In the genomic region with DNA sequence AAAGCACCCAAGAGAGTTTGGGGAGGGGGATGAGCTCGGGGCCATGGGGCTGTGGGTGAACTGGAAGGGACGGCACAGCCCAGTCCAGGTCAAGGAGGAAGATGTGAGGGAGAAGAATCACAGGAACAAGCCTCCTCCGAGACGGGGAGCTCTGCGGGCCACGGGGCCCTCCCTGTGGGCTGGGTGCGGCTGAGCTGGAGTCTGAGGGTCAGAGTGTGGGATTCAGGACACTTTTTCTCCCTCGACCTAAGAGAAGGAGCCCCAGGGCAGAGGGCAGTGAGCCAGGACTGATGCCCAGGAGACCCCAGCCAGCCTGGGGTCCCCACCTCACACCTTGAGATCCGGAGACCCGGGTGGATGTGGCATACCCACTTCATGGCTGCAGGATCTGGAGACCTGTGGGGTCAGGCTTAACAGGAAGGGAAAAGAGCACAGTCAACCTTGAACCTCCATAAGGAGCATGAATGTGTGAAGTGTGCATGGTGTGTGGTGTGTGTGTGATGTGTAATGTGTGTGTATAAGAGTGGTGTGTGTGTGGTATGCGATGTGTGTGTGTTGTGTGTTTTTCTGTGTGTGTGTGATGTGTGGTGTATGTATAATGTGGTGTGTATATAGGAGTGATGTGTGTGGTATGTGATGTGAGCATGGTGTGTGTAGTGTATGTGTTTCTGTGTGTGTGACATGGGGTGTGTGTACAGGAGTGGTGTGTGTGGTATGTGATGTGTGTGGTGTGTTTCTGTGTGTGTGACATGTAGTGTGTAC, we compare ENCODE assay signal across 29 cellular contexts.
DNase-seq lines count a peak whose midpoint lies in the region; ATAC-seq and TF ChIP-seq lines count a peak whose summit lies in the region.
"Had no signal": no experiment of that assay in that cellular context is flagged by ENCODE, and none has a peak within 500 bp of the region (broad histone marks: within the 10 kb centered on the region; RNA-seq: fewer than 3 reads in every experiment).

No MANE protein-coding gene starts in this region.

- H3K27ac ChIP-seq in coronary artery, result no peak overlapping the region
- H3K27ac ChIP-seq: ascending aorta, epithelial cell of prostate, neutrophil, SJSA1, tibial artery, WERI-Rb-1 had no signal

- H3K9me3 Mint-ChIP-seq in natural killer cell treated with Interleukin-12 subunit alpha and Interleukin-12 subunit beta and Interleukin-15 and Interleukin-18, amount 100 ng/mL, for 72 hours, result no peaks in the 10 kb centered on the region
- H3K9me3 Mint-ChIP-seq: central memory CD8-positive, alpha-beta T cell; immature natural killer cell; T-helper 1 cell treated with Interleukin-12 subunit alpha and Interleukin-12 subunit beta and Interleukin-4 antibody, amounts not matched to agents 30 μg/mL and 1 μg/mL, for 36 hours had no signal

- peak; percentile 32 for DNase-seq in activated CD8-positive, alpha-beta memory T cell treated with anti-CD3 and anti-CD28 coated beads, Interleukin-2, amount 50 U/mL, for 48 hours
- no peak for DNase-seq in activated CD8-positive, alpha-beta memory T cell treated with anti-CD3 and anti-CD28 coated beads, Interleukin-2, amount 50 U/mL, for 4 hours
- DNase-seq in coronary artery (ENCODE audit: low spot score), result peak; percentile 54
- no peak for DNase-seq in natural killer cell treated with Interleukin-12 subunit alpha and Interleukin-12 subunit beta and Interleukin-15 and Interleukin-18, amount 100 ng/mL, for 72 hours (ENCODE audit: low spot score)
- peak; percentile 18 for DNase-seq in ureter (ENCODE audit: low spot score)
- no peak for DNase-seq in SHP77 treated with DMSO at 0.1 percent for 48 hours (lab: John Stamatoyannopoulos, UW)
- no peak for DNase-seq in NAMALWA (ENCODE audit: low spot score)
- DNase-seq: activated CD4-positive, alpha-beta T cell treated with anti-CD3 and anti-CD28 coated beads, Interleukin-2, amount 50 U/mL, for 4 hours; activated naive CD4-positive, alpha-beta T cell treated with anti-CD3 and anti-CD28 coated beads, Interleukin-2, amount 50 U/mL, for 16 hours; activated T-cell treated with anti-CD3 and anti-CD28 coated beads, Interleukin-2, amount 50 U/mL, for 4 hours; C1 segment of cervical spinal cord; Calu3; immature natural killer cell; MM.1S; NCI-H1436; NCI-H510A treated with DMSO at 0.1 percent for 48 hours; stimulated activated CD4-positive, alpha-beta T cell treated with anti-CD3 and anti-CD28 coated beads, Interleukin-4, amount 100 ng/mL, for 1 hour; stimulated activated naive CD4-positive, alpha-beta T cell treated with Interleukin-2 at 50 U/mL for 16 hours; tibial artery; WERI-Rb-1 had no signal

- ATAC-seq in natural killer cell treated with Interleukin-12 subunit alpha and Interleukin-12 subunit beta and Interleukin-15 and Interleukin-18, amount 100 ng/mL, for 72 hours, result peak; percentile 21 to 43
- ATAC-seq in HG03097 (IDR thresholded peaks at IDR 0.05; ENCODE audit: low FRiP score, unreplicated experiment), result no peak
- ATAC-seq: activated T-cell treated with anti-CD3 and anti-CD28 coated beads, Interleukin-2, amount 50 U/mL, for 4 hours; Panc1 had no signal

- no peak for TF ChIP-seq CTCF in coronary artery (IDR thresholded peaks at IDR 0.05)

- H3K4me3 Mint-ChIP-seq in natural killer cell treated with Interleukin-12 subunit alpha and Interleukin-12 subunit beta and Interleukin-15 and Interleukin-18, amount 100 ng/mL, for 72 hours, result no peak overlapping the region
- H3K4me3 Mint-ChIP-seq: activated T-cell treated with anti-CD3 and anti-CD28 coated beads, Interleukin-2, amount 50 U/mL, for 4 hours; central memory CD8-positive, alpha-beta T cell; H9; immature natural killer cell; T-helper 1 cell treated with Interleukin-12 subunit alpha and Interleukin-12 subunit beta and Interleukin-4 antibody, amounts not matched to agents 30 μg/mL and 1 μg/mL, for 36 hours had no signal

- H3K4me1 Mint-ChIP-seq in natural killer cell treated with Interleukin-12 subunit alpha and Interleukin-12 subunit beta and Interleukin-15 and Interleukin-18, amount 100 ng/mL, for 72 hours (ENCODE audit: low read depth in 2 of 2), result no peaks in the 10 kb centered on the region
- H3K4me1 Mint-ChIP-seq: central memory CD8-positive, alpha-beta T cell; H9; immature natural killer cell had no signal

- peaks cover 19 to 37% of the 10 kb centered on the region in 2 donors for H3K27me3 Mint-ChIP-seq in natural killer cell treated with Interleukin-12 subunit alpha and Interleukin-12 subunit beta and Interleukin-15 and Interleukin-18, amount 100 ng/mL, for 72 hours

- no peak overlapping the region for H3K27ac Mint-ChIP-seq in natural killer cell treated with Interleukin-12 subunit alpha and Interleukin-12 subunit beta and Interleukin-15 and Interleukin-18, amount 100 ng/mL, for 72 hours
- H3K27ac Mint-ChIP-seq: H9 had no signal

- H3K4me3 ChIP-seq in coronary artery, result no peak overlapping the region
- H3K4me3 ChIP-seq: ascending aorta, SJSA1, tibial artery had no signal

- H3K36me3 Mint-ChIP-seq in natural killer cell treated with Interleukin-12 subunit alpha and Interleukin-12 subunit beta and Interleukin-15 and Interleukin-18, amount 100 ng/mL, for 72 hours, result peaks cover 6% of the 10 kb centered on the region
- H3K36me3 Mint-ChIP-seq: immature natural killer cell had no signal

Comparison
In these comparisons a context has a peak if more than half of its experiments do, and no peak if none do; other contexts are left out.
1. DNase-seq: peak in activated CD8-positive, alpha-beta memory T cell treated with anti-CD3 and anti-CD28 coated beads, Interleukin-2, amount 50 U/mL, for 48 hours (single experiment), coronary artery (single experiment) and ureter (single experiment); none in activated CD8-positive, alpha-beta memory T cell treated with anti-CD3 and anti-CD28 coated beads, Interleukin-2, amount 50 U/mL, for 4 hours (single experiment), natural killer cell treated with Interleukin-12 subunit alpha and Interleukin-12 subunit beta and Interleukin-15 and Interleukin-18, amount 100 ng/mL, for 72 hours (single experiment), SHP77 treated with DMSO at 0.1 percent for 48 hours (single experiment) and NAMALWA (single experiment).